33 cellular contexts compared by ENCODE assay signal in genomic region chr7:50798126-50798525, GRCh38.
"Had no signal": no experiment of that assay in that cellular context is flagged by ENCODE, and none has a peak within 500 bp of the region (broad histone marks: within the 10 kb centered on the region; RNA-seq: fewer than 3 reads in every experiment).

No MANE protein-coding gene starts in this region.

- H3K27ac Mint-ChIP-seq: activated CD4-positive, alpha-beta memory T cell treated with anti-CD3 and anti-CD28 coated beads, Interleukin-2, amount 10 ng/mL, durations not matched to agents 7 days and 5 days; activated CD8-positive, alpha-beta memory T cell treated with anti-CD3 and anti-CD28 coated beads, Interleukin-2, amount 10 ng/mL, durations not matched to agents 7 days and 5 days; activated naive CD4-positive, alpha-beta T cell treated with anti-CD3 and anti-CD28 coated beads, Interleukin-2, amount 10 ng/mL, durations not matched to agents 7 days and 5 days; activated naive CD8-positive, alpha-beta T cell; activated naive CD8-positive, alpha-beta T cell treated with anti-CD3 and anti-CD28 coated beads, Interleukin-2, amount 50 U/mL, for 24 hours; brain had no signal

- DNase-seq: activated CD4-positive, alpha-beta memory T cell treated with anti-CD3 and anti-CD28 coated beads, Interleukin-2, amount 10 ng/mL, durations not matched to agents 7 days and 5 days; activated CD4-positive, alpha-beta T cell treated with anti-CD3 and anti-CD28 coated beads for 1 hour; activated CD4-positive, alpha-beta T cell treated with anti-CD3 and anti-CD28 coated beads for 48 hours; activated CD4-positive, CD25-positive, alpha-beta regulatory T cell; activated CD8-positive, alpha-beta memory T cell treated with anti-CD3 and anti-CD28 coated beads for 24 hours; activated CD8-positive, alpha-beta memory T cell treated with anti-CD3 and anti-CD28 coated beads, Interleukin-2, amount 10 ng/mL, durations not matched to agents 7 days and 5 days; activated CD8-positive, alpha-beta memory T cell treated with anti-CD3 and anti-CD28 coated beads, Interleukin-2, amount 50 U/mL, for 48 hours; activated effector memory CD4-positive, alpha-beta T cell treated with Interleukin-2 at 50 U/mL for 16 hours; activated naive CD4-positive, alpha-beta T cell treated with anti-CD3 and anti-CD28 coated beads, Interleukin-2, amount 10 ng/mL, durations not matched to agents 7 days and 5 days; activated naive CD8-positive, alpha-beta T cell treated with anti-CD3 and anti-CD28 coated beads, Interleukin-2, amount 50 U/mL, for 24 hours; activated T-cell treated with anti-CD3 and anti-CD28 coated beads, Interleukin-2, amount 50 U/mL, for 48 hours; anterior cingulate cortex; MM.1S; MV-4-11; NCI-H1092; NCI-H1417; NCI-H187 treated with DMSO at 0.1 percent for 48 hours; NCI-H2081; NCI-H2171 treated with DMSO at 0.1 percent for 48 hours; NCI-H2227 treated with DMSO at 0.1 percent for 48 hours; NCI-H446; NCI-H524; Peyer's patch; Right ventricle myocardium superior; SW 1271; T-helper 1 cell; T-helper 2 cell; T-helper 9 cell; WERI-Rb-1 had no signal

- H3K4me3 ChIP-seq: Peyer's patch had no signal

- H3K4me2 ChIP-seq: KMS-11 had no signal

- H3K9ac ChIP-seq: KMS-11 had no signal

- H3K4me3 Mint-ChIP-seq: activated CD4-positive, alpha-beta memory T cell treated with anti-CD3 and anti-CD28 coated beads, Interleukin-2, amount 10 ng/mL, durations not matched to agents 7 days and 5 days; activated CD8-positive, alpha-beta memory T cell treated with anti-CD3 and anti-CD28 coated beads, Interleukin-2, amount 10 ng/mL, durations not matched to agents 7 days and 5 days; activated naive CD4-positive, alpha-beta T cell treated with anti-CD3 and anti-CD28 coated beads, Interleukin-2, amount 10 ng/mL, durations not matched to agents 7 days and 5 days; activated naive CD8-positive, alpha-beta T cell; activated naive CD8-positive, alpha-beta T cell treated with anti-CD3 and anti-CD28 coated beads, Interleukin-2, amount 50 U/mL, for 24 hours; central memory CD8-positive, alpha-beta T cell had no signal

- H3K4me1 ChIP-seq: Peyer's patch had no signal

- ATAC-seq: activated CD8-positive, alpha-beta memory T cell treated with anti-CD3 and anti-CD28 coated beads, Interleukin-2, amount 10 ng/mL, durations not matched to agents 7 days and 5 days; activated naive CD8-positive, alpha-beta T cell treated with anti-CD3 and anti-CD28 coated beads, Interleukin-2, amount 50 U/mL, for 24 hours had no signal

- H3K27ac ChIP-seq: KMS-11, Peyer's patch, WERI-Rb-1 had no signal

- H3K9me3 Mint-ChIP-seq: activated CD4-positive, alpha-beta memory T cell treated with anti-CD3 and anti-CD28 coated beads, Interleukin-2, amount 10 ng/mL, durations not matched to agents 7 days and 5 days; activated naive CD4-positive, alpha-beta T cell treated with anti-CD3 and anti-CD28 coated beads, Interleukin-2, amount 10 ng/mL, durations not matched to agents 7 days and 5 days; central memory CD8-positive, alpha-beta T cell had no signal

- H3K36me3 Mint-ChIP-seq: activated CD8-positive, alpha-beta memory T cell treated with anti-CD3 and anti-CD28 coated beads, Interleukin-2, amount 10 ng/mL, durations not matched to agents 7 days and 5 days; activated naive CD4-positive, alpha-beta T cell treated with anti-CD3 and anti-CD28 coated beads, Interleukin-2, amount 10 ng/mL, durations not matched to agents 7 days and 5 days; brain had no signal

- H3K27me3 ChIP-seq: Peyer's patch had no signal

- H3K9me3 ChIP-seq: Peyer's patch had no signal

- H3K36me3 ChIP-seq: Peyer's patch, WERI-Rb-1 had no signal

- H3K4me1 Mint-ChIP-seq: activated CD8-positive, alpha-beta memory T cell treated with anti-CD3 and anti-CD28 coated beads, Interleukin-2, amount 10 ng/mL, durations not matched to agents 7 days and 5 days; central memory CD8-positive, alpha-beta T cell had no signal
